Comparison of ENCODE assay signal across 1 cellular context in the genomic region with DNA sequence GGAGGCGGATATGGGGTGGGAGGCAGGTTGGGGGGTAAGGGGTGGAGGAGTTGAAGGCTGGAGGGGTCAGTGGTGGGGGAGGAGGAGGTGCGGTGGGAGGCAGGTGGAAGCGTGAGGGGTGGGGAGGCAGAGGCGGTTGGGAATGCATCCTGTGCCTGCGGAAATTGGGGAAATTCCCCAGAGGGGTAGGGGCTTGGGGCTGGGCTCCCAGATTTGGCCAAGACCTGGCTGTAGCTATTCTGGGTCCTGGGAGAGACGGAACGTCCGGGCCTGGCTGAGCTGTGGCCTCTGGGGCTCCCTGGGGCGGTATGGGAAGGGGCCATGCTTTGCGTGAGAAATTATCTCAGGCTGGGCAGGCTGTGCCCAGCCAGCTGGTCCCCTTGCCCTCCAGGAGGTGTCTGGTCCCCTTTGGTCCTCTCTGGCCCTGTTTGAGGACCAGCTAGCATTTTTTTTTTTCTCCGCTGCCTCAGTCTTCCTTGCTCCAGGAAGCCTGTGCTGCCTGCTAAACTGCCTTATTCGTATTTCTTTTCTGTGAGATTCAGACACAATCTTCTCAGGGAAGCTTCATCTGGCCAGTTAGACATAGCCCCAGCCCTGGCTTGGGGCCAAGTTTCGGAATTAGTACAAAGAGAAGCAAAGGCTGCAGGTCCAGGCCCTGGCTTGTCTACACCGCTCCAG.
A peak's percentile ranks its signal among the peaks of the same experiment; 100 is the strongest.
TF ChIP-seq lines count a peak whose summit lies in the region.

No MANE protein-coding gene starts in this region.

TF ChIP-seq in HepG2, 621 proteins besides CTCF, POLR2A, EP300 and RAD21:
- no peak for TF ChIP-seq NR0B2 (CRISPR knock-in tag; IDR thresholded peaks at IDR 0.05)
- 0 out of 2 replicates have a peak, but pooled peaks have one; percentile 24 for TF ChIP-seq ZFY (CRISPR knock-in tag; IDR thresholded peaks at IDR 0.05)
- TF ChIP-seq CREBL2 (CRISPR knock-in tag; IDR thresholded peaks at IDR 0.05; ENCODE audit: borderline replicate concordance) = no peak
- TF ChIP-seq ZSCAN30 (CRISPR knock-in tag; IDR thresholded peaks at IDR 0.05) = no peak
- TF ChIP-seq ZFP91 (CRISPR knock-in tag; IDR thresholded peaks at IDR 0.05; ENCODE audit: borderline replicate concordance) = 0 out of 2 replicates have a peak, but pooled peaks have one; percentile 17
- peak; percentile 38; the same call in 1 of the 2 replicates for TF ChIP-seq ZFX (CRISPR knock-in tag; IDR thresholded peaks at IDR 0.05; ENCODE audit: low read depth)
- TF ChIP-seq NFIC (IDR thresholded peaks at IDR 0.05; ENCODE audit: low read length) = peak; percentile 54; the same call in 1 of the 2 replicates
- peak; percentile 28; the same call in 1 of the 2 replicates for TF ChIP-seq ZNF687 (CRISPR knock-in tag; IDR thresholded peaks at IDR 0.05)
- TF ChIP-seq HNRNPL (IDR thresholded peaks at IDR 0.05; ENCODE audit: low read depth, low read length) = peak; percentile 72; the same call in 1 of the 2 replicates
- TF ChIP-seq, protein P1, sequence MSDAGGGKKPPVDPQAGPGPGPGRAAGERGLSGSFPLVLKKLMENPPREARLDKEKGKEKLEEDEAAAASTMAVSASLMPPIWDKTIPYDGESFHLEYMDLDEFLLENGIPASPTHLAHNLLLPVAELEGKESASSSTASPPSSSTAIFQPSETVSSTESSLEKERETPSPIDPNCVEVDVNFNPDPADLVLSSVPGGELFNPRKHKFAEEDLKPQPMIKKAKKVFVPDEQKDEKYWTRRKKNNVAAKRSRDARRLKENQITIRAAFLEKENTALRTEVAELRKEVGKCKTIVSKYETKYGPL (CRISPR knock-in tag; IDR thresholded peaks at IDR 0.05) = no peak
- TF ChIP-seq, protein P2, sequence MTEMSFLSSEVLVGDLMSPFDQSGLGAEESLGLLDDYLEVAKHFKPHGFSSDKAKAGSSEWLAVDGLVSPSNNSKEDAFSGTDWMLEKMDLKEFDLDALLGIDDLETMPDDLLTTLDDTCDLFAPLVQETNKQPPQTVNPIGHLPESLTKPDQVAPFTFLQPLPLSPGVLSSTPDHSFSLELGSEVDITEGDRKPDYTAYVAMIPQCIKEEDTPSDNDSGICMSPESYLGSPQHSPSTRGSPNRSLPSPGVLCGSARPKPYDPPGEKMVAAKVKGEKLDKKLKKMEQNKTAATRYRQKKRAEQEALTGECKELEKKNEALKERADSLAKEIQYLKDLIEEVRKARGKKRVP (CRISPR knock-in tag; IDR thresholded peaks at IDR 0.05) = no peak
TF ChIP-seq in HepG2: peak in this region for 6.
